ENCODE assay signal across 19 cellular contexts in the genomic region with DNA sequence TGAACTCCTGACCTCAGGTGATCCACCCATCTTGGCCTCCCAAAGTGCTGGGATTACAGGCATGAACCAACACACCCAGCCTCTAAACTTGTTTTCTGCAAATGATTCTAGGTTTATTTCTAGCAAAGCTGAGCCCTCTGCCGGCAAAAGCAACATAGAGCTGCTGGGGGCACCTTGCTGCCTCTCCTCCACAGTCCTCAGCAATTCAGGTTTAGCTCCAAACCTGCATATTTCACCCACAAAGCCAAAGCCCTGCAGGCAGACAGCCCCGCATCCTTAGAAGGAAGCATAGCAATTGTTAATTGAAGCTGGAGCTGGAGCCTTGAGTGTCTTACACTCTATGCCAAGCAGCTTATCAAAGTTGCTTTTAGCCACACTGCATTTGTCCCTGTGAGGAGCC. TPM values are rescaled to one million over a fixed set of nuclear protein-coding genes. Genes with fewer than 3 reads are reported as not detected.
DNase-seq lines count a peak whose midpoint lies in the region; ATAC-seq, FAIRE-seq and TF ChIP-seq lines count a peak whose summit lies in the region.
"Had no signal": no experiment of that assay in that cellular context is flagged by ENCODE, and none has a peak within 500 bp of the region (broad histone marks: within the 10 kb centered on the region; RNA-seq: fewer than 3 reads in every experiment).

No MANE protein-coding gene starts in this region.

- H3K27ac ChIP-seq in cardiac muscle cell = no peak overlapping the region
- H3K27ac ChIP-seq in Panc1 (ENCODE audit: low read length) = no peak overlapping the region
- H3K27ac ChIP-seq in osteoblast (ENCODE audit: low read depth, low read length) = no peak overlapping the region
- H3K27ac ChIP-seq: 22Rv1; BLaER1 treated with 17β-estradiol and CSF1 and Interleukin-3, amounts not matched to agents 10 nM and 100 nM; HL-60; KMS-11; SJSA1 had no signal

- POLR2A ChIA-PET in Panc1 (lab: Charles Lee) = interaction anchor here (0.6 kb wide), 1 partner anchor 92 kb away, joined by 7 read pairs; no protein-coding TSS in a partner anchor

- in situ Hi-C loops in Panc1 (cut with HindIII; ENCODE audit: low pct_unique_long_range_greater_than_20kb, low sequenced_read_pairs) = no loop called here

- no peaks in the 10 kb centered on the region for H3K4me1 Mint-ChIP-seq in activated naive CD4-positive, alpha-beta T cell treated with anti-CD3 and anti-CD28 coated beads, Interleukin-2, amount 10 ng/mL, durations not matched to agents 7 days and 5 days

- H3K4me1 ChIP-seq in cardiac muscle cell (ENCODE audit: low read depth) = no peaks in the 10 kb centered on the region
- H3K4me1 ChIP-seq in Panc1 (ENCODE audit: control insufficient read depth, insufficient read depth, low read length) = no peaks in the 10 kb centered on the region
- no peaks in the 10 kb centered on the region for H3K4me1 ChIP-seq in osteoblast (ENCODE audit: insufficient read depth, low read length)
- H3K4me1 ChIP-seq: BLaER1 treated with 17β-estradiol and CSF1 and Interleukin-3, amounts not matched to agents 10 nM and 100 nM; SJSA1 had no signal

- H3K4me2 ChIP-seq in osteoblast (ENCODE audit: insufficient read depth, low read length) = no peak overlapping the region
- H3K4me2 ChIP-seq: BLaER1 treated with 17β-estradiol and CSF1 and Interleukin-3, amounts not matched to agents 10 nM and 100 nM; KMS-11 had no signal

- H3K4me3 Mint-ChIP-seq in activated naive CD4-positive, alpha-beta T cell treated with anti-CD3 and anti-CD28 coated beads, Interleukin-2, amount 10 ng/mL, durations not matched to agents 7 days and 5 days = no peak overlapping the region

- no peak for DNase-seq in cardiac muscle cell (ENCODE audit: low read depth in 1 of 2, low spot score in 1 of 2)
- no peak for DNase-seq in Right ventricle myocardium inferior (ENCODE audit: missing footprints)
- no peak for DNase-seq in Panc1 (ENCODE audit: low read depth, low spot score)
- no peak for DNase-seq in bronchial epithelial cell (ENCODE audit: low read depth)
- no peak for DNase-seq in osteoblast (ENCODE audit: insufficient read length, low spot score, missing footprints)
- no peak for DNase-seq in activated naive CD4-positive, alpha-beta T cell (lab: John Stamatoyannopoulos, UW)
- no peak for DNase-seq in activated naive CD4-positive, alpha-beta T cell treated with anti-CD3 and anti-CD28 coated beads, Interleukin-2, amount 10 ng/mL, durations not matched to agents 7 days and 5 days
- DNase-seq in hypothalamus (lab: John Stamatoyannopoulos, UW) = no peak
- DNase-seq: GOT3, NCI-H1417, NCI-H1930, NCI-H510A treated with DMSO at 0.1 percent for 48 hours had no signal

- no peak overlapping the region for H3K4me3 ChIP-seq in cardiac muscle cell
- no peak overlapping the region for H3K4me3 ChIP-seq in Panc1 (ENCODE audit: low read depth in 2 of 2, low read length in 2 of 2)
- no peak overlapping the region for H3K4me3 ChIP-seq in bronchial epithelial cell (ENCODE audit: low read depth, low read length)
- H3K4me3 ChIP-seq in osteoblast (ENCODE audit: insufficient read depth, low read length) = no peak overlapping the region
- H3K4me3 ChIP-seq: BLaER1 treated with 17β-estradiol and CSF1 and Interleukin-3, amounts not matched to agents 10 nM and 100 nM; SJSA1 had no signal

- H3K27ac Mint-ChIP-seq in activated naive CD4-positive, alpha-beta T cell treated with anti-CD3 and anti-CD28 coated beads, Interleukin-2, amount 10 ng/mL, durations not matched to agents 7 days and 5 days = no peak overlapping the region

- no TSS peak for BruUV-seq in Panc1 (replicated peaks; lab: Mats Ljungman, UMichigan)

- TF ChIP-seq CTCF in cardiac muscle cell (IDR thresholded peaks at IDR 0.05; ENCODE audit: low read depth, low read length) (peak; percentile 7), Panc1 (IDR thresholded peaks at IDR 0.05) (peak; percentile 61), bronchial epithelial cell (IDR thresholded peaks at IDR 0.05; ENCODE audit: insufficient read depth, low read length, severe bottlenecking) (peak; percentile 9), osteoblast (IDR thresholded peaks at IDR 0.05; ENCODE audit: extremely low read depth, low read depth, low read length) (peak; percentile 16)

- no peaks in the 10 kb centered on the region for H3K27me3 ChIP-seq in cardiac muscle cell
- no peaks in the 10 kb centered on the region for H3K27me3 ChIP-seq in Panc1 (ENCODE audit: control insufficient read depth, insufficient read depth, low read length)
- no peaks in the 10 kb centered on the region for H3K27me3 ChIP-seq in bronchial epithelial cell (ENCODE audit: control insufficient read depth, insufficient read depth, low read length)
- H3K27me3 ChIP-seq in osteoblast (ENCODE audit: insufficient read depth, low read length) = no peaks in the 10 kb centered on the region
- H3K27me3 ChIP-seq: BLaER1 treated with 17β-estradiol and CSF1 and Interleukin-3, amounts not matched to agents 10 nM and 100 nM; SJSA1 had no signal

- no peaks in the 10 kb centered on the region for H3K79me2 ChIP-seq in osteoblast (ENCODE audit: insufficient read depth, low read length)

- H2AFZ ChIP-seq in osteoblast (ENCODE audit: low read length) = no peak overlapping the region

- H3K27me3 Mint-ChIP-seq in activated naive CD4-positive, alpha-beta T cell treated with anti-CD3 and anti-CD28 coated beads, Interleukin-2, amount 10 ng/mL, durations not matched to agents 7 days and 5 days = no peaks in the 10 kb centered on the region

- H3K9me3 Mint-ChIP-seq in activated naive CD4-positive, alpha-beta T cell treated with anti-CD3 and anti-CD28 coated beads, Interleukin-2, amount 10 ng/mL, durations not matched to agents 7 days and 5 days = no peaks in the 10 kb centered on the region

- no peaks in the 10 kb centered on the region for H3K36me3 ChIP-seq in cardiac muscle cell
- no peaks in the 10 kb centered on the region for H3K36me3 ChIP-seq in Panc1 (ENCODE audit: control insufficient read depth, insufficient read depth, low read length)
- no peaks in the 10 kb centered on the region for H3K36me3 ChIP-seq in bronchial epithelial cell (ENCODE audit: control insufficient read depth, insufficient read depth, low read length)
- H3K36me3 ChIP-seq in osteoblast (ENCODE audit: insufficient read depth, low read length) = no peaks in the 10 kb centered on the region
- H3K36me3 ChIP-seq: BLaER1 treated with 17β-estradiol and CSF1 and Interleukin-3, amounts not matched to agents 10 nM and 100 nM; SJSA1 had no signal

- H3K36me3 Mint-ChIP-seq in activated naive CD4-positive, alpha-beta T cell treated with anti-CD3 and anti-CD28 coated beads, Interleukin-2, amount 10 ng/mL, durations not matched to agents 7 days and 5 days = no peaks in the 10 kb centered on the region

- H3K9me3 ChIP-seq in cardiac muscle cell (ENCODE audit: low read depth) (no peaks in the 10 kb centered on the region), Panc1 (ENCODE audit: control insufficient read depth, insufficient read depth, low read depth, low read length) (no peaks in the 10 kb centered on the region), osteoblast (ENCODE audit: low read depth, low read length) (no peaks in the 10 kb centered on the region)
- H3K9me3 ChIP-seq: SJSA1 had no signal

- no peak for FAIRE-seq in bronchial epithelial cell (lab: Jason Lieb, UNC)
- FAIRE-seq: GM12891, GM19239 had no signal

- ATAC-seq in Right ventricle myocardium inferior (no peak), Panc1 (peak; percentile 66; the same call in 1 of the 2 replicates)

- intact Hi-C loops in Right ventricle myocardium inferior (cut with DNase I) (no loop called here), Panc1 (cut with micrococcal nuclease; ENCODE audit: unreplicated experiment) (no loop called here)

- H4K20me1 ChIP-seq in osteoblast (ENCODE audit: insufficient read depth, low read length) = no peaks in the 10 kb centered on the region
- H4K20me1 ChIP-seq: BLaER1 treated with 17β-estradiol and CSF1 and Interleukin-3, amounts not matched to agents 10 nM and 100 nM had no signal

- CTCF ChIA-PET in Panc1 (lab: Charles Lee) = interaction anchor here (0.7 kb wide), 1 partner anchor 24 kb away, joined by 3 read pairs; no protein-coding TSS in a partner anchor
- CTCF ChIA-PET in activated naive CD4-positive, alpha-beta T cell treated with anti-CD3 and anti-CD28 coated beads, Interleukin-2, amount 10 ng/mL, durations not matched to agents 7 days and 5 days (lab: Charles Lee) = interaction anchor here (0.9 to 1.4 kb wide), 2 partner anchors 12 to 13 kb away, joined by 3 to 4 read pairs; no protein-coding TSS in a partner anchor

RNA-seq across cellular contexts. Expression of gene OCIAD2, which starts 24.9 kb away (rescaled TPM):
- total RNA-seq in cardiac muscle cell (14.5 and 20.0 TPM in 2 replicates), Right ventricle myocardium inferior (18.5 TPM), Panc1 (2021; ENCODE audit: unreplicated experiment) (32.8 TPM), bronchial epithelial cell (162 and 415 TPM in 2 replicates), osteoblast (7.6 and 8.0 TPM in 2 replicates)
- 87.3 and 88.0 TPM in 2 replicates for polyA plus RNA-seq in cardiac muscle cell
- 58.6 TPM for polyA plus RNA-seq in Panc1 (2012; ENCODE audit: insufficient read length)

RNA-seq across cellular contexts. Expression of gene CWH43, which starts 54.6 kb away (rescaled TPM):
- not detected in 2 replicates for total RNA-seq in cardiac muscle cell
- not detected in 2 replicates for polyA plus RNA-seq in cardiac muscle cell
- not detected for total RNA-seq in Right ventricle myocardium inferior
- total RNA-seq in Panc1 (2021; ENCODE audit: unreplicated experiment) = not detected
- not detected for polyA plus RNA-seq in Panc1 (2012; ENCODE audit: insufficient read length)
- total RNA-seq in bronchial epithelial cell = 3.7 and 28.3 TPM in 2 replicates
- total RNA-seq in osteoblast = not detected in 2 replicates
- total RNA-seq: SJSA1 had no signal

Comparison
In these comparisons a context has a peak if more than half of its experiments do, and no peak if none do; other contexts are left out.
1. CTCF ChIP-seq: peak in every context shown above with its lines; median percentile 61 in Panc1; 16 in osteoblast; 9 in bronchial epithelial cell; 7 in cardiac muscle cell.